ENCODE assay signal across 29 cellular contexts in the genomic region with DNA sequence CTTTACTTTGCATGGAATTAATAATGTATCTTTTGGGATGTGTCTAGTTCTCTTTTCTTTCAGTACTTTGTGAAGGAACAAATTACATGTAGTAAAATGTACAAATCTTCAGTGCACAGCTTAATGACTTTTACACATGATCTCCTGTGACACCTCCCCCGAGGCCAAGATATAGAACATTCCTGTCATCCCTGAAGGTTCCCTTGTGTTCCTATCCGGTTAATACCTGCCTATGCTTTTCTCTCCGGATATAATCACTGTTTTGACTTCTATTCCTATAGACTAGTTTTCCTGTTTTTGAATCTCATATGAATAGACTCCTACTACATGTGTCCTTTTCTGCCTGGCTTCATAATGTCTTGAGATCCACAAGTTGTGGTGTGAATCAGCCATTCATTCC.
"Had no signal": no experiment of that assay in that cellular context is flagged by ENCODE, and none has a peak within 500 bp of the region (broad histone marks: within the 10 kb centered on the region; RNA-seq: fewer than 3 reads in every experiment).

No MANE protein-coding gene starts in this region.

- H3K4me1 Mint-ChIP-seq: stimulated activated memory B cell treated with anti-CD40 and anti-IgM and Interleukin-4, amounts not matched to agents 10 μg/mL and 1 μg/mL and 100 μg/mL, for 72 hours; stimulated activated naive B cell treated with anti-CD40 and anti-IgM and Interleukin-4, amounts not matched to agents 10 μg/mL and 1 μg/mL and 100 μg/mL, for 72 hours; stimulated activated naive CD8-positive, alpha-beta T cell treated with anti-CD3 and anti-CD28 coated beads, Interleukin-15, amount 100 ng/mL, for 72 hours had no signal

- H3K27ac ChIP-seq: stomach, suprapubic skin, testis, thoracic aorta, thyroid gland, tibial artery, tibial nerve, transverse colon, upper lobe of left lung, upper lobe of right lung, uterus, vagina had no signal

- H3K4me3 ChIP-seq: stomach, suprapubic skin, testis, thoracic aorta, thyroid gland, tibial artery, tibial nerve, transverse colon, upper lobe of left lung, upper lobe of right lung, uterus, vagina had no signal

- FAIRE-seq: urothelium cell line had no signal

- ATAC-seq: stimulated activated effector memory CD8-positive, alpha-beta T cell treated with anti-CD3 and anti-CD28 coated beads, Interleukin-12 subunit alpha, Interleukin-12 subunit beta, amount 100 ng/mL, for 72 hours; stimulated activated memory B cell treated with anti-CD40 and anti-IgM and Interleukin-4, amounts not matched to agents 10 μg/mL and 1 μg/mL and 100 μg/mL, for 72 hours; stimulated activated naive B cell treated with anti-CD40 and anti-IgM and Interleukin-4, amounts not matched to agents 10 μg/mL and 1 μg/mL and 100 μg/mL, for 72 hours; stimulated activated naive CD8-positive, alpha-beta T cell treated with anti-CD3 and anti-CD28 coated beads, Interleukin-15, amount 100 ng/mL, for 72 hours; stimulated activated naive CD8-positive, alpha-beta T cell treated with anti-CD3 and anti-CD28 coated beads, Interleukin-15, Interleukin-2, amounts not matched to agents 100 U/mL and 50 U/mL, for 24 hours; upper lobe of right lung had no signal

- H3K27me3 ChIP-seq: suprapubic skin, testis, thyroid gland, tibial artery, tibial nerve, upper lobe of left lung, upper lobe of right lung, uterus, vagina had no signal

- DNase-seq: stimulated activated CD4-positive, alpha-beta T cell treated with anti-CD3 and anti-CD28 coated beads, Interleukin-2, amount 100 ng/mL, for 48 hours; stimulated activated CD4-positive, alpha-beta T cell treated with anti-CD3 and anti-CD28 coated beads, Interleukin-4, amount 100 ng/mL, for 1 hour; stimulated activated CD4-positive, alpha-beta T cell treated with anti-CD3 and anti-CD28 coated beads, Interleukin-4, amount 100 ng/mL, for 24 hours; stimulated activated CD4-positive, alpha-beta T cell treated with anti-CD3 and anti-CD28 coated beads, Interleukin-4, amount 100 ng/mL, for 4 hours; stimulated activated CD8-positive, alpha-beta memory T cell treated with anti-CD3 and anti-CD28 coated beads, Interleukin-4, amount 100 ng/mL, for 48 hours; stimulated activated naive B cell treated with anti-CD40 and anti-IgM and Interleukin-4, amounts not matched to agents 10 μg/mL and 1 μg/mL and 100 μg/mL, for 72 hours; stimulated activated naive CD4-positive, alpha-beta T cell; stimulated activated naive CD4-positive, alpha-beta T cell treated with Interleukin-2 at 50 U/mL for 16 hours; stimulated activated naive CD8-positive, alpha-beta T cell treated with anti-CD3 and anti-CD28 coated beads, Interleukin-15, amount 100 ng/mL, for 72 hours; stimulated activated naive CD8-positive, alpha-beta T cell treated with anti-CD3 and anti-CD28 coated beads, Interleukin-15, Interleukin-2, amounts not matched to agents 100 U/mL and 50 U/mL, for 24 hours; stomach; substantia nigra; testis; thyroid gland; tibial artery; transverse colon; trophoblast cell; upper lobe of left lung; upper lobe of right lung; uterus had no signal

- H3K36me3 Mint-ChIP-seq: stimulated activated effector memory CD8-positive, alpha-beta T cell treated with anti-CD3 and anti-CD28 coated beads, Interleukin-12 subunit alpha, Interleukin-12 subunit beta, amount 100 ng/mL, for 72 hours; stimulated activated memory B cell treated with anti-CD40 and anti-IgM and Interleukin-4, amounts not matched to agents 10 μg/mL and 1 μg/mL and 100 μg/mL, for 72 hours; stimulated activated naive B cell treated with anti-CD40 and anti-IgM and Interleukin-4, amounts not matched to agents 10 μg/mL and 1 μg/mL and 100 μg/mL, for 72 hours; type B pancreatic cell had no signal

- H3K36me3 ChIP-seq: stomach, suprapubic skin, thoracic aorta, thyroid gland, tibial artery, tibial nerve, transverse colon, upper lobe of left lung, upper lobe of right lung, uterus, vagina had no signal

- H3K9me3 ChIP-seq: suprapubic skin, testis, thoracic aorta, thyroid gland, upper lobe of right lung, uterus, vagina had no signal

- H3K9me3 Mint-ChIP-seq: type B pancreatic cell had no signal

- H3K27ac Mint-ChIP-seq: stimulated activated effector memory CD8-positive, alpha-beta T cell treated with anti-CD3 and anti-CD28 coated beads, Interleukin-12 subunit alpha, Interleukin-12 subunit beta, amount 100 ng/mL, for 72 hours; stimulated activated memory B cell treated with anti-CD40 and anti-IgM and Interleukin-4, amounts not matched to agents 10 μg/mL and 1 μg/mL and 100 μg/mL, for 72 hours; stimulated activated naive B cell treated with anti-CD40 and anti-IgM and Interleukin-4, amounts not matched to agents 10 μg/mL and 1 μg/mL and 100 μg/mL, for 72 hours; stimulated activated naive CD8-positive, alpha-beta T cell treated with anti-CD3 and anti-CD28 coated beads, Interleukin-15, amount 100 ng/mL, for 72 hours; stimulated activated naive CD8-positive, alpha-beta T cell treated with anti-CD3 and anti-CD28 coated beads, Interleukin-15, Interleukin-2, amounts not matched to agents 100 ng/mL and 50 ng/mL, for 24 hours; type B pancreatic cell had no signal

- H3K4me3 Mint-ChIP-seq: stimulated activated effector memory CD8-positive, alpha-beta T cell treated with anti-CD3 and anti-CD28 coated beads, Interleukin-12 subunit alpha, Interleukin-12 subunit beta, amount 100 ng/mL, for 72 hours; stimulated activated memory B cell treated with anti-CD40 and anti-IgM and Interleukin-4, amounts not matched to agents 10 μg/mL and 1 μg/mL and 100 μg/mL, for 72 hours; stimulated activated naive B cell treated with anti-CD40 and anti-IgM and Interleukin-4, amounts not matched to agents 10 μg/mL and 1 μg/mL and 100 μg/mL, for 72 hours; stimulated activated naive CD8-positive, alpha-beta T cell treated with anti-CD3 and anti-CD28 coated beads, Interleukin-15, amount 100 ng/mL, for 72 hours; stimulated activated naive CD8-positive, alpha-beta T cell treated with anti-CD3 and anti-CD28 coated beads, Interleukin-15, Interleukin-2, amounts not matched to agents 100 ng/mL and 50 ng/mL, for 24 hours; type B pancreatic cell had no signal
